Comparison of ENCODE assay signal across 31 cellular contexts in the genomic region with DNA sequence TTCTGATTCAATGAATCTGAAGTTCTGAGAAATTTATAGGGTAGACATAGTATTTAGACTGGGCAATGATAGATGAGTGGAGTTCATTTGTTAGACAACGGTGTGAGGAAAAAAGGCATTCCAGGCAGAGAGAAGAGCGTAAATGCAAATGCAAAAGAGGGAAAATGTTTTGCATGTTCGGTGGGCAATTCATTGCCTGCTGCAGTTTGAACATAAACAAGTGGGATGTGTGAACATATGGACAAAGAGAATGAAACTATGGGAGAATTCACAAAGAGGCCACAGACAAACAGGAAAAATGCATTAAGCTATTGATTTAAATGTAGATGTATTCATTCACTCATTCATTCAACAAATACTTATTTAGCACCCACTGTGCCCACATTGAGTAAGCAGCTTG.
"Had no signal": no experiment of that assay in that cellular context is flagged by ENCODE, and none has a peak within 500 bp of the region (broad histone marks: within the 10 kb centered on the region; RNA-seq: fewer than 3 reads in every experiment).

No MANE protein-coding gene starts in this region.

- ATAC-seq: activated CD4-positive, CD25-positive, alpha-beta regulatory T cell treated with anti-CD3 and anti-CD28 coated beads, Interleukin-2, amount 50 U/mL, for 24 hours; activated CD8-positive, alpha-beta T cell treated with anti-CD3 and anti-CD28 coated beads for 36 hours; activated T-cell treated with anti-CD3 and anti-CD28 coated beads, Interleukin-2, amount 50 U/mL, for 4 hours; activated T-helper 17 cell treated with anti-CD3 and anti-CD28 coated beads, Interleukin-2, amount 50 U/mL, for 72 hours; body of pancreas; effector memory CD8-positive, alpha-beta T cell; gastroesophageal sphincter; heart right ventricle had no signal

- H3K27ac ChIP-seq: body of pancreas, epithelial cell of prostate, esophagus squamous epithelium, gastroesophageal sphincter, heart right ventricle, hepatocyte, WERI-Rb-1 had no signal

- H3K9me3 ChIP-seq: body of pancreas had no signal

- H3K4me3 Mint-ChIP-seq: activated B cell treated with CpG ODN at 0.5 μM for 24 hours; activated CD8-positive, alpha-beta T cell treated with anti-CD3 and anti-CD28 coated beads for 36 hours; activated naive CD8-positive, alpha-beta T cell; activated T-cell treated with anti-CD3 and anti-CD28 coated beads, Interleukin-2, amount 50 U/mL, for 4 hours; activated T-helper 17 cell treated with anti-CD3 and anti-CD28 coated beads, Interleukin-2, amount 50 U/mL, for 72 hours; effector memory CD8-positive, alpha-beta T cell; T-helper 2 cell treated with Interferon-gamma antibody and Interleukin-4, amounts not matched to agents 5 μg/mL and 100 μg/mL, for 36 hours had no signal

- H3K4me1 Mint-ChIP-seq: activated T-helper 17 cell treated with anti-CD3 and anti-CD28 coated beads, Interleukin-2, amount 50 U/mL, for 72 hours had no signal

- H2AFZ ChIP-seq: hepatocyte had no signal

- H3K4me3 ChIP-seq: body of pancreas, esophagus squamous epithelium, gastroesophageal sphincter, heart right ventricle, hepatocyte had no signal

- H3K4me1 ChIP-seq: body of pancreas, esophagus squamous epithelium, gastroesophageal sphincter, heart right ventricle had no signal

- H3K9me3 Mint-ChIP-seq: activated T-helper 17 cell treated with anti-CD3 and anti-CD28 coated beads, Interleukin-2, amount 50 U/mL, for 72 hours; effector memory CD8-positive, alpha-beta T cell; T-helper 2 cell treated with Interferon-gamma antibody and Interleukin-4, amounts not matched to agents 5 μg/mL and 100 μg/mL, for 36 hours had no signal

- H3K27ac Mint-ChIP-seq: activated B cell treated with CpG ODN at 0.5 μM for 24 hours; activated CD8-positive, alpha-beta T cell treated with anti-CD3 and anti-CD28 coated beads for 36 hours; activated naive CD8-positive, alpha-beta T cell; activated T-helper 17 cell treated with anti-CD3 and anti-CD28 coated beads, Interleukin-2, amount 50 U/mL, for 72 hours; effector memory CD8-positive, alpha-beta T cell; T-helper 2 cell treated with Interferon-gamma antibody and Interleukin-4, amounts not matched to agents 5 μg/mL and 100 μg/mL, for 36 hours had no signal

- H3K36me3 Mint-ChIP-seq: activated naive CD8-positive, alpha-beta T cell had no signal

- DNase-seq: activated B cell treated with CpG ODN at 0.5 μM for 24 hours; activated CD4-positive, alpha-beta T cell treated with anti-CD3 and anti-CD28 coated beads for 48 hours; activated CD4-positive, alpha-beta T cell treated with anti-CD3 and anti-CD28 coated beads, Interleukin-2, amount 50 U/mL, for 1 hour; activated CD4-positive, alpha-beta T cell treated with anti-CD3 and anti-CD28 coated beads, Interleukin-2, amount 50 U/mL, for 48 hours; activated CD8-positive, alpha-beta memory T cell treated with anti-CD3 and anti-CD28 coated beads for 24 hours; activated CD8-positive, alpha-beta T cell treated with anti-CD3 and anti-CD28 coated beads for 36 hours; activated effector memory CD4-positive, alpha-beta T cell treated with Interleukin-2 at 50 U/mL for 16 hours; activated gamma-delta T cell treated with Interleukin-2 at 50 U/mL for 16 hours; activated naive CD4-positive, alpha-beta T cell treated with anti-CD3 and anti-CD28 coated beads, Interleukin-2, amount 50 U/mL, for 16 hours; activated naive CD4-positive, alpha-beta T cell treated with Interleukin-2 at 50 U/mL for 16 hours; activated T-cell treated with anti-CD3 and anti-CD28 coated beads, Interleukin-2, amount 50 U/mL, for 4 hours; amygdala; aorta; body of pancreas; caudate nucleus; cortex of kidney; dermis blood vessel endothelial cell; effector CD4-positive, alpha-beta T cell; effector memory CD8-positive, alpha-beta T cell; esophagus squamous epithelium; foreskin melanocyte; heart right ventricle; T1000; WERI-Rb-1 had no signal

- H3K27me3 ChIP-seq: body of pancreas, esophagus squamous epithelium, hepatocyte had no signal

- H3K36me3 ChIP-seq: esophagus squamous epithelium, gastroesophageal sphincter, heart right ventricle, WERI-Rb-1 had no signal

- H3K27me3 Mint-ChIP-seq: activated CD8-positive, alpha-beta T cell treated with anti-CD3 and anti-CD28 coated beads for 36 hours; activated naive CD8-positive, alpha-beta T cell had no signal
